ENCODE assay signal across 8 cellular contexts in genomic region chr1:87510540-87510939, GRCh38.
"Had no signal": no experiment of that assay in that cellular context is flagged by ENCODE, and none has a peak within 500 bp of the region (broad histone marks: within the 10 kb centered on the region; RNA-seq: fewer than 3 reads in every experiment).

No MANE protein-coding gene starts in this region.

- ATAC-seq: GM12878 had no signal

- H3K4me3 ChIP-seq: GM12878 had no signal

- FAIRE-seq: G401.6, GM12878, GM12891, GM12892, GM18507, GM19239 had no signal

- DNase-seq: GDM1, GF-D8 had no signal
